In genomic region chr12:92505373-92506340, GRCh38 we compare ENCODE assay signal across 8 cellular contexts.
DNase-seq lines count a peak whose midpoint lies in the region; ATAC-seq and TF ChIP-seq lines count a peak whose summit lies in the region.

No MANE protein-coding gene starts in this region.

- peak overlapping the region; percentile 61 for H3K9ac ChIP-seq in GM23248

- no peaks in the 10 kb centered on the region for H3K9me3 ChIP-seq in CD8-positive, alpha-beta memory T cell (ENCODE audit: low read length)
- H3K9me3 ChIP-seq in GM23248 (ENCODE audit: low read depth) (no peaks in the 10 kb centered on the region), breast epithelium (no peaks in the 10 kb centered on the region), right lobe of liver (no peaks in the 10 kb centered on the region)

- intact Hi-C loops in breast epithelium (cut with DNase I; ENCODE audit: low total_unique reads), result loop anchor here (10.0 kb wide), 1 partner anchor 49 kb away; no protein-coding TSS in a partner anchor
- intact Hi-C loops in right lobe of liver (cut with DNase I), result no loop called here

- peak; percentile 1 to 65 (median 35) for DNase-seq in CD8-positive, alpha-beta memory T cell
- DNase-seq in GM23248, result peak; percentile 37
- DNase-seq in T follicular helper cell (ENCODE audit: low read depth), result peak; percentile 5
- DNase-seq in breast epithelium (ENCODE audit: low spot score in 2 of 2), result no peak
- peak; percentile 60 to 65 (median 64) for DNase-seq in right lobe of liver
- peak; percentile 60 to 77 for DNase-seq in stimulated activated CD4-positive, alpha-beta T cell treated with anti-CD3 and anti-CD28 coated beads, Interleukin-4, amount 100 ng/mL, for 4 hours
- no peak for DNase-seq in NCI-H1930 (lab: John Stamatoyannopoulos, UW)

- TF ChIP-seq CTCF in breast epithelium (IDR thresholded peaks at IDR 0.05) (no peak), right lobe of liver (IDR thresholded peaks at IDR 0.05) (no peak)

- H3K27ac Mint-ChIP-seq in CD8-positive, alpha-beta memory T cell, result peak overlapping the region; percentile 78 to 98 (median 96)

- H3K27ac ChIP-seq in CD8-positive, alpha-beta memory T cell (ENCODE audit: low read depth, low read length), result no peak overlapping the region
- H3K27ac ChIP-seq in GM23248 (no peak overlapping the region), breast epithelium (peak overlapping the region; percentile 65 to 93), right lobe of liver (peak overlapping the region; percentile 86 to 97 (median 92))

- H3K79me2 ChIP-seq in GM23248 (ENCODE audit: insufficient read depth), result no peaks in the 10 kb centered on the region

- in situ Hi-C loops in GM23248 (cut with MboI), result no loop called here

- H3K9me2 ChIP-seq in GM23248 (ENCODE audit: insufficient read depth), result peaks cover 4% of the 10 kb centered on the region; the same call in 1 of the 2 replicates

- no peaks in the 10 kb centered on the region for H4K20me1 ChIP-seq in GM23248 (ENCODE audit: insufficient read depth)

- peaks cover 0 to 5% (median 1%) of the 10 kb centered on the region in 3 donors for H3K36me3 Mint-ChIP-seq in CD8-positive, alpha-beta memory T cell

- H3K36me3 ChIP-seq in CD8-positive, alpha-beta memory T cell (ENCODE audit: insufficient read depth, low read length), result no peaks in the 10 kb centered on the region
- no peaks in the 10 kb centered on the region for H3K36me3 ChIP-seq in GM23248 (ENCODE audit: low read depth)
- no peaks in the 10 kb centered on the region for H3K36me3 ChIP-seq in breast epithelium
- H3K36me3 ChIP-seq in right lobe of liver, result no peaks in the 10 kb centered on the region

- H3K4me1 Mint-ChIP-seq in CD8-positive, alpha-beta memory T cell, result peaks cover 31 to 44% (median 38%) of the 10 kb centered on the region in 3 donors

- H3K4me1 ChIP-seq in CD8-positive, alpha-beta memory T cell (ENCODE audit: insufficient read depth, low read length), result peaks cover 27% of the 10 kb centered on the region
- H3K4me1 ChIP-seq in GM23248 (ENCODE audit: insufficient read depth) (peaks cover 6% of the 10 kb centered on the region), breast epithelium (peaks cover 0 to 9% of the 10 kb centered on the region in 2 donors), right lobe of liver (peaks cover 0 to 45% (median 17%) of the 10 kb centered on the region in 4 donors)

- CTCF ChIA-PET in CD8-positive, alpha-beta memory T cell (lab: Charles Lee), result interaction anchor here (0.9 to 4.8 kb wide), 6 partner anchors 8 to 43 kb away, joined by 3 to 30 read pairs (median 4); no protein-coding TSS in a partner anchor

- H3K4me2 ChIP-seq in GM23248 (ENCODE audit: unreplicated experiment), result peak overlapping the region; percentile 79

- WGBS in GM23248 (ENCODE audit: low coverage in 1 of 2, low lambda C conversion rate in 2 of 2, missing lambda C conversion rate in 2 of 2), 2 experiments, result 45% methylated on average over 10 of the region's 10 CpGs
- WGBS in right lobe of liver (ENCODE audit: insufficient coverage, low coverage, low lambda C conversion rate, missing lambda C conversion rate), result 7% methylated on average over 10 of the region's 10 CpGs

- H3K27me3 ChIP-seq in CD8-positive, alpha-beta memory T cell (ENCODE audit: insufficient read depth, low read length, poor library complexity, severe bottlenecking), result no peaks in the 10 kb centered on the region
- H3K27me3 ChIP-seq in GM23248 (replicated peaks; ENCODE audit: insufficient read depth) (no peaks in the 10 kb centered on the region), breast epithelium (no peaks in the 10 kb centered on the region), right lobe of liver (no peaks in the 10 kb centered on the region)

- peak overlapping the region; percentile 78 to 93 (median 86) for H3K4me3 Mint-ChIP-seq in CD8-positive, alpha-beta memory T cell

- ATAC-seq in right lobe of liver (peak; percentile 37 to 54 (median 43)), HG03025 (IDR thresholded peaks at IDR 0.05; ENCODE audit: low FRiP score, unreplicated experiment) (no peak)

- POLR2A ChIA-PET in CD8-positive, alpha-beta memory T cell (lab: Charles Lee), result interaction anchor here (0.6 to 2.0 kb wide), 4 partner anchors 11 to 360 kb away, joined by 3 to 7 read pairs (median 5); partner anchors contain the start of gene BTG1

- H2AFZ ChIP-seq in GM23248, result peak overlapping the region; percentile 91

- H3F3A ChIP-seq in GM23248 (ENCODE audit: insufficient read depth), result no peaks in the 10 kb centered on the region

- peaks cover 0 to 4% (median 0%) of the 10 kb centered on the region in 5 donors for H3K9me3 Mint-ChIP-seq in CD8-positive, alpha-beta memory T cell

- TF ChIP-seq POLR2A in breast epithelium (IDR thresholded peaks at IDR 0.05) (no peak), right lobe of liver (IDR thresholded peaks at IDR 0.05) (no peak)

- peak overlapping the region; percentile 54 for H3K4me3 ChIP-seq in CD8-positive, alpha-beta memory T cell (ENCODE audit: low read length)
- peak overlapping the region; percentile 56 for H3K4me3 ChIP-seq in GM23248
- peak overlapping the region in 1 of 3 donors; percentile 31 for H3K4me3 ChIP-seq in breast epithelium
- peak overlapping the region in 1 of 3 donors; percentile 26 for H3K4me3 ChIP-seq in right lobe of liver

- H3K27me3 Mint-ChIP-seq in CD8-positive, alpha-beta memory T cell, result no peaks in the 10 kb centered on the region

Comparison
In these comparisons a context has a peak if more than half of its experiments do, and no peak if none do; other contexts are left out.
1. DNase-seq: peak in CD8-positive, alpha-beta memory T cell (5 of 5), GM23248 (single experiment), T follicular helper cell (single experiment), right lobe of liver (3 of 3) and stimulated activated CD4-positive, alpha-beta T cell treated with anti-CD3 and anti-CD28 coated beads, Interleukin-4, amount 100 ng/mL, for 4 hours (2 of 2); none in breast epithelium (0 of 2) and NCI-H1930 (0 of 2).
2. H3K27ac ChIP-seq: peak in breast epithelium (2 of 2) and right lobe of liver (3 of 3); none in CD8-positive, alpha-beta memory T cell (single experiment) and GM23248 (single experiment).